ENCODE assay signal across 34 cellular contexts in the genomic region with DNA sequence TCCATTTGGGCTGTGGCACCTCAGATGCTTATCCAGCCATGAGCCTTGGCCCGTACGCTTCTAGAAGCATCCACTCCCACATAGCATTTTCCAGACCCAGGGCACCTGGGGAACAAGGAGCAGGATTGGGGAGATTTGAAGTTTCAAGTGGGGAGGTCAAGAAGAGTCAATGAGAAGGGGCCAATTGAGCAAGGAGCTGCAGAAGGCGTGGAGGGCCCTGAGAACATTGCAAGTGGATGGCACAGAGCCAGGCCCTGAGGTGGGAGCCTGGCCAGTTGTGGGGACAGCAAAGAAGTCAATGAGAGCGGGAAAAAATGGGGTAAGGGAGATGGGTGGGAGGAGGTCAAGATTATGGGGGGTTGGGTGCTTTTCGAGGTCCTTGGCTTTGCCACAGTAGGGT. TPM values are rescaled to one million over a fixed set of nuclear protein-coding genes. Genes with fewer than 3 reads are reported as not detected.
DNase-seq lines count a peak whose midpoint lies in the region; ATAC-seq, FAIRE-seq and TF ChIP-seq lines count a peak whose summit lies in the region.
"Had no signal": no experiment of that assay in that cellular context is flagged by ENCODE, and none has a peak within 500 bp of the region (broad histone marks: within the 10 kb centered on the region; RNA-seq: fewer than 3 reads in every experiment).

No MANE protein-coding gene starts in this region.

- H3K79me1 ChIP-seq in neuronal stem cell (ENCODE audit: low read depth, low read length), result no peaks in the 10 kb centered on the region

- H2AK5ac ChIP-seq in neuronal stem cell (ENCODE audit: low read depth, low read length), result peak overlapping the region; percentile 27

- H3K4ac ChIP-seq in neuronal stem cell (ENCODE audit: low read length), result no peak overlapping the region

- no peak overlapping the region for H2AFZ ChIP-seq in neuronal stem cell (ENCODE audit: low read length)
- H2AFZ ChIP-seq: GM23338, PC-9 had no signal

- no peak for ATAC-seq in activated CD4-positive, alpha-beta T cell treated with anti-CD3 and anti-CD28 coated beads for 36 hours
- peak; percentile 65 for ATAC-seq in upper lobe of right lung
- ATAC-seq: activated CD8-positive, alpha-beta T cell treated with anti-CD3 and anti-CD28 coated beads for 36 hours; activated naive CD4-positive, alpha-beta T cell treated with anti-CD3 and anti-CD28 coated beads, Interleukin-2, amount 50 U/mL, for 72 hours; GM23338; right cardiac atrium; SK-N-SH treated with all-trans-retinoic acid at 6 μM for 48 hours; stimulated activated naive CD8-positive, alpha-beta T cell treated with anti-CD3 and anti-CD28 coated beads, Interleukin-15, amount 100 ng/mL, for 72 hours; T-helper 17 cell had no signal

- H3K4me1 Mint-ChIP-seq in activated CD4-positive, alpha-beta T cell treated with anti-CD3 and anti-CD28 coated beads for 36 hours, result peaks cover 4% of the 10 kb centered on the region
- H3K4me1 Mint-ChIP-seq in dendritic cell treated with granulocyte-macrophage colony-stimulating factor and Interleukin-4, amounts not matched to agents 40 ng/mL and 50 ng/mL, for 4 days (ENCODE audit: low read depth), result peaks cover 4% of the 10 kb centered on the region
- H3K4me1 Mint-ChIP-seq: stimulated activated naive CD8-positive, alpha-beta T cell treated with anti-CD3 and anti-CD28 coated beads, Interleukin-15, amount 100 ng/mL, for 72 hours; T-helper 17 cell had no signal

- H2BK15ac ChIP-seq in neuronal stem cell (ENCODE audit: low read length), result no peak overlapping the region

- no peak overlapping the region for H3K4me3 Mint-ChIP-seq in activated CD4-positive, alpha-beta T cell treated with anti-CD3 and anti-CD28 coated beads for 36 hours
- no peak overlapping the region for H3K4me3 Mint-ChIP-seq in dendritic cell treated with granulocyte-macrophage colony-stimulating factor and Interleukin-4, amounts not matched to agents 40 ng/mL and 50 ng/mL, for 4 days
- H3K4me3 Mint-ChIP-seq: activated CD8-positive, alpha-beta T cell treated with anti-CD3 and anti-CD28 coated beads for 36 hours; GM23338; stimulated activated naive CD8-positive, alpha-beta T cell treated with anti-CD3 and anti-CD28 coated beads, Interleukin-15, amount 100 ng/mL, for 72 hours; T-helper 17 cell had no signal

- intact Hi-C loops in activated CD4-positive, alpha-beta T cell treated with anti-CD3 and anti-CD28 coated beads for 36 hours (cut with DNase I, micrococcal nuclease), result no loop called here
- intact Hi-C loops in dendritic cell treated with granulocyte-macrophage colony-stimulating factor and Interleukin-4, amounts not matched to agents 40 ng/mL and 50 ng/mL, for 4 days (cut with micrococcal nuclease), result no loop called here
- intact Hi-C loops in upper lobe of right lung (cut with DNase I), result no loop called here

- WGBS in neuronal stem cell (ENCODE audit: extremely low coverage in 2 of 2, insufficient read length in 2 of 2, insufficient replicate concordance in 1 of 2), 2 donors, result no CpG with 5 or more reads among the region's 5 CpGs

- no peaks in the 10 kb centered on the region for H3K9me3 Mint-ChIP-seq in activated CD4-positive, alpha-beta T cell treated with anti-CD3 and anti-CD28 coated beads for 36 hours (ENCODE audit: low read depth)
- no peaks in the 10 kb centered on the region for H3K9me3 Mint-ChIP-seq in dendritic cell treated with granulocyte-macrophage colony-stimulating factor and Interleukin-4, amounts not matched to agents 40 ng/mL and 50 ng/mL, for 4 days
- H3K9me3 Mint-ChIP-seq: activated CD8-positive, alpha-beta T cell treated with anti-CD3 and anti-CD28 coated beads for 36 hours; activated naive CD4-positive, alpha-beta T cell treated with anti-CD3 and anti-CD28 coated beads, Interleukin-2, amount 50 U/mL, for 72 hours; GM23338; stimulated activated naive CD8-positive, alpha-beta T cell treated with anti-CD3 and anti-CD28 coated beads, Interleukin-15, amount 100 ng/mL, for 72 hours had no signal

- no peaks in the 10 kb centered on the region for H3K27me3 ChIP-seq in neuronal stem cell (ENCODE audit: control insufficient read depth in 3 of 3, insufficient read depth in 3 of 3, low read depth in 1 of 3, low read length in 3 of 3)
- no peaks in the 10 kb centered on the region for H3K27me3 ChIP-seq in upper lobe of right lung
- H3K27me3 ChIP-seq: brain microvascular endothelial cell, MG63, tibial nerve had no signal

- in situ Hi-C loops in G401 (cut with HindIII; ENCODE audit: low sequenced_read_pairs), result no loop called here

- POLR2A ChIA-PET in activated CD4-positive, alpha-beta T cell treated with anti-CD3 and anti-CD28 coated beads for 36 hours (lab: Charles Lee), result interaction anchor here (0.6 kb wide), 1 partner anchor 766 kb away, joined by 3 read pairs; no protein-coding TSS in a partner anchor

- no peak overlapping the region for H3K4me3 ChIP-seq in neuronal stem cell (ENCODE audit: low read length in 2 of 2)
- no peak overlapping the region for H3K4me3 ChIP-seq in upper lobe of right lung
- H3K4me3 ChIP-seq: GM23338, MG63, PC-9, smooth muscle cell, tibial nerve had no signal

- no peak for TF ChIP-seq CTCF in upper lobe of right lung (IDR thresholded peaks at IDR 0.05)
- no peak for TF ChIP-seq CTCF in D721Med (IDR thresholded peaks at IDR 0.05; ENCODE audit: insufficient read depth, missing control alignments)

- H2BK5ac ChIP-seq in neuronal stem cell (ENCODE audit: low read length), result no peak overlapping the region

- DNase-seq in activated CD4-positive, alpha-beta T cell treated with anti-CD3 and anti-CD28 coated beads for 36 hours, result peak; percentile 1
- DNase-seq in activated CD4-positive, alpha-beta T cell treated with anti-CD3 and anti-CD28 coated beads for 4 hours, result no peak
- DNase-seq in neuronal stem cell (ENCODE audit: low spot score), result no peak
- DNase-seq in upper lobe of right lung, result peak; percentile 82
- DNase-seq in G401 (ENCODE audit: low spot score), result no peak
- no peak for DNase-seq in NCI-H146 (lab: John Stamatoyannopoulos, UW)
- no peak for DNase-seq in D721Med (ENCODE audit: insufficient read length, low spot score)
- DNase-seq: activated CD8-positive, alpha-beta T cell treated with anti-CD3 and anti-CD28 coated beads for 36 hours; activated effector memory CD4-positive, alpha-beta T cell treated with Interleukin-2 at 50 U/mL for 16 hours; amygdala; brain microvascular endothelial cell; DND-41; KBM-7; mesendoderm; MG63; NCI-H1105 treated with DMSO at 0.1 percent for 48 hours; NCI-H1930; NCI-H526; PC-9; stimulated activated CD4-positive, alpha-beta T cell treated with anti-CD3 and anti-CD28 coated beads, Interleukin-1b, Interleukin-23, amount 100 ng/mL, for 48 hours; stimulated activated naive CD8-positive, alpha-beta T cell treated with anti-CD3 and anti-CD28 coated beads, Interleukin-15, amount 100 ng/mL, for 72 hours; T-helper 17 cell had no signal

- no peak overlapping the region for H3K4me2 ChIP-seq in neuronal stem cell (ENCODE audit: insufficient read depth, low read length, poor library complexity, severe bottlenecking)
- H3K4me2 ChIP-seq: GM23338, PC-9, smooth muscle cell had no signal

- H3K36me3 ChIP-seq in neuronal stem cell (replicated peaks in 1 of 2; ENCODE audit: control insufficient read depth in 2 of 2, insufficient read depth in 2 of 2, low read length in 2 of 2), result no peaks in the 10 kb centered on the region
- H3K36me3 ChIP-seq in upper lobe of right lung, result no peaks in the 10 kb centered on the region
- H3K36me3 ChIP-seq: brain microvascular endothelial cell, MG63, tibial nerve had no signal

- CTCF ChIA-PET in activated CD4-positive, alpha-beta T cell treated with anti-CD3 and anti-CD28 coated beads for 36 hours (lab: Charles Lee), result no interaction called here

- no peaks in the 10 kb centered on the region for H3K27me3 Mint-ChIP-seq in activated CD4-positive, alpha-beta T cell treated with anti-CD3 and anti-CD28 coated beads for 36 hours
- H3K27me3 Mint-ChIP-seq in dendritic cell treated with granulocyte-macrophage colony-stimulating factor and Interleukin-4, amounts not matched to agents 40 ng/mL and 50 ng/mL, for 4 days, result peaks cover 6% of the 10 kb centered on the region
- H3K27me3 Mint-ChIP-seq: activated CD8-positive, alpha-beta T cell treated with anti-CD3 and anti-CD28 coated beads for 36 hours; stimulated activated naive CD8-positive, alpha-beta T cell treated with anti-CD3 and anti-CD28 coated beads, Interleukin-15, amount 100 ng/mL, for 72 hours had no signal

- H3K23ac ChIP-seq in neuronal stem cell (ENCODE audit: low read depth, low read length, poor library complexity), result no peak overlapping the region

- FAIRE-seq in D721Med (lab: Jason Lieb, UNC), result no peak
- FAIRE-seq: A204.1, endothelial cell of umbilical vein, frontal cortex had no signal

- no peaks in the 10 kb centered on the region for H3K9me3 ChIP-seq in neuronal stem cell (replicated peaks in 1 of 2; ENCODE audit: control insufficient read depth in 2 of 2, insufficient read depth in 1 of 2, low read depth in 1 of 2, low read length in 2 of 2)
- no peaks in the 10 kb centered on the region for H3K9me3 ChIP-seq in upper lobe of right lung
- H3K9me3 ChIP-seq: MG63, tibial nerve had no signal

- no peak overlapping the region for H2BK120ac ChIP-seq in neuronal stem cell (ENCODE audit: low read depth, low read length)

- no peak overlapping the region for H4K8ac ChIP-seq in neuronal stem cell (ENCODE audit: low read depth, low read length)

- H2BK12ac ChIP-seq in neuronal stem cell (ENCODE audit: low read length), result no peak overlapping the region

- H3K4me1 ChIP-seq in neuronal stem cell (ENCODE audit: control insufficient read depth in 2 of 2, insufficient read depth in 1 of 2, low read depth in 1 of 2, low read length in 2 of 2) (no peaks in the 10 kb centered on the region), upper lobe of right lung (no peaks in the 10 kb centered on the region)
- H3K4me1 ChIP-seq: tibial nerve had no signal

- no peak overlapping the region for H3K27ac ChIP-seq in neuronal stem cell (replicated peaks; ENCODE audit: low read length)
- no peak overlapping the region for H3K27ac ChIP-seq in upper lobe of right lung
- H3K27ac ChIP-seq: brain microvascular endothelial cell, HL-60, PC-9, tibial nerve had no signal

- no peak overlapping the region for H4K91ac ChIP-seq in neuronal stem cell (ENCODE audit: low read depth, low read length, poor library complexity)

- H3K18ac ChIP-seq in neuronal stem cell (ENCODE audit: low read length), result no peak overlapping the region

- H3K36me3 Mint-ChIP-seq in activated CD4-positive, alpha-beta T cell treated with anti-CD3 and anti-CD28 coated beads for 36 hours (ENCODE audit: low read depth), result no peaks in the 10 kb centered on the region
- H3K36me3 Mint-ChIP-seq in dendritic cell treated with granulocyte-macrophage colony-stimulating factor and Interleukin-4, amounts not matched to agents 40 ng/mL and 50 ng/mL, for 4 days (ENCODE audit: low read depth), result no peaks in the 10 kb centered on the region
- H3K36me3 Mint-ChIP-seq: activated naive CD4-positive, alpha-beta T cell treated with anti-CD3 and anti-CD28 coated beads, Interleukin-2, amount 50 U/mL, for 72 hours had no signal

- H3K14ac ChIP-seq in neuronal stem cell (ENCODE audit: low read length), result no peak overlapping the region

- no peak overlapping the region for H3K9ac ChIP-seq in neuronal stem cell (ENCODE audit: low read depth, low read length, poor library complexity)

- H3K27ac Mint-ChIP-seq in activated CD4-positive, alpha-beta T cell treated with anti-CD3 and anti-CD28 coated beads for 36 hours, result no peak overlapping the region
- H3K27ac Mint-ChIP-seq in dendritic cell treated with granulocyte-macrophage colony-stimulating factor and Interleukin-4, amounts not matched to agents 40 ng/mL and 50 ng/mL, for 4 days, result peak overlapping the region; percentile 3
- H3K27ac Mint-ChIP-seq: activated CD8-positive, alpha-beta T cell treated with anti-CD3 and anti-CD28 coated beads for 36 hours; activated naive CD4-positive, alpha-beta T cell treated with anti-CD3 and anti-CD28 coated beads, Interleukin-2, amount 50 U/mL, for 72 hours; GM23338; stimulated activated naive CD8-positive, alpha-beta T cell treated with anti-CD3 and anti-CD28 coated beads, Interleukin-15, amount 100 ng/mL, for 72 hours; T-helper 17 cell had no signal

RNA-seq across cellular contexts. Expression of gene TNFRSF13B, which starts 53.9 kb away (rescaled TPM):
- not detected for total RNA-seq in activated CD4-positive, alpha-beta T cell treated with anti-CD3 and anti-CD28 coated beads for 36 hours
- polyA plus RNA-seq in neuronal stem cell (2013, experiment 1 of 2), result not detected
- not detected for polyA plus RNA-seq in neuronal stem cell (2013, experiment 2 of 2)
- total RNA-seq in upper lobe of right lung, result not detected
- total RNA-seq in G401 (2014; rRNA removed; shearing (Covaris generic)), result not detected in 2 replicates
- total RNA-seq: activated CD8-positive, alpha-beta T cell treated with anti-CD3 and anti-CD28 coated beads for 36 hours; activated naive CD4-positive, alpha-beta T cell treated with anti-CD3 and anti-CD28 coated beads, Interleukin-2, amount 50 U/mL, for 72 hours; chondrocyte; endothelial cell of umbilical vein; frontal cortex; GM23338; PC-9; right cardiac atrium; smooth muscle cell; tibial nerve had no signal
- polyA plus RNA-seq: endothelial cell of umbilical vein, right cardiac atrium, smooth muscle cell had no signal

Comparison
In these comparisons a context has a peak if more than half of its experiments do, and no peak if none do; other contexts are left out.
1. DNase-seq: peak in activated CD4-positive, alpha-beta T cell treated with anti-CD3 and anti-CD28 coated beads for 36 hours (single experiment) and upper lobe of right lung (single experiment); none in activated CD4-positive, alpha-beta T cell treated with anti-CD3 and anti-CD28 coated beads for 4 hours (0 of 2), neuronal stem cell (single experiment), G401 (single experiment), NCI-H146 (single experiment) and D721Med (single experiment).